ENCODE assay signal across 28 cellular contexts in the genomic region with DNA sequence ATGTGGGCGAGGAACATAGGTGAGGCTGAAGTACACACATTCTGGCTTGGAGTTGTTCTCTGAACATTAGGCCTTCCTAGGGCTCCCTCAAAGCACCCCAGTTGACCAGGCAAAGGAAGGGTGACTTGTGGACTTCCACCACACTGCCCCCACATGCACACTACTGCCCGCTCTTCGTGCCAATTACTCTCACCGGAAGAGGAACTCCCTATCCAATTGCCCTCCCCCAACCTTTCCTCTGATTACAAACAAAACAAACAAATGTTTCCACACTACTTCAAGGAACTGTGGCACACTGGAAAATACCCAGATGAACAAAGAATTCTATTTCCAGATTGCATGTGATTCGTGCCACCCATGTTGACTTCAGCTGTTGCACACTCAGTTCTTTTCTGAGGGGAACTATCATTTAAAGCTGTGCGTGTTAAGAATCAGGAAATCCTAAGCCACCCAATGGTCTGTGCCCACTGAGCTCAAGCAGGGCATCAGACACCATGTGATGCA.
DNase-seq lines count a peak whose midpoint lies in the region; ATAC-seq, FAIRE-seq and TF ChIP-seq lines count a peak whose summit lies in the region.
"Had no signal": no experiment of that assay in that cellular context is flagged by ENCODE, and none has a peak within 500 bp of the region (broad histone marks: within the 10 kb centered on the region; RNA-seq: fewer than 3 reads in every experiment).

No MANE protein-coding gene starts in this region.

- POLR2A ChIA-PET in naive thymus-derived CD8-positive, alpha-beta T cell (lab: Charles Lee), result no interaction called here

- H3K27me3 Mint-ChIP-seq in naive thymus-derived CD8-positive, alpha-beta T cell, result no peaks in the 10 kb centered on the region
- H3K27me3 Mint-ChIP-seq: activated naive CD4-positive, alpha-beta T cell treated with anti-CD3 and anti-CD28 coated beads, Interleukin-2, amount 50 U/mL, for 24 hours; progenitor cell of endocrine pancreas; stimulated activated naive CD8-positive, alpha-beta T cell treated with anti-CD3 and anti-CD28 coated beads, Interleukin-15, Interleukin-2, amounts not matched to agents 100 ng/mL and 50 ng/mL, for 24 hours; type B pancreatic cell had no signal

- H3K9me3 Mint-ChIP-seq in naive thymus-derived CD8-positive, alpha-beta T cell, result peaks cover 7 to 49% (median 30%) of the 10 kb centered on the region in 9 donors
- H3K9me3 Mint-ChIP-seq: type B pancreatic cell had no signal

- H3K4me1 Mint-ChIP-seq in naive thymus-derived CD8-positive, alpha-beta T cell, result no peaks in the 10 kb centered on the region
- H3K4me1 Mint-ChIP-seq: activated naive CD4-positive, alpha-beta T cell treated with anti-CD3 and anti-CD28 coated beads, Interleukin-2, amount 50 U/mL, for 24 hours had no signal

- peak; percentile 63 to 84 (median 74) for ATAC-seq in heart left ventricle
- peak in 3 of 4 donors; percentile 24 to 80 (median 80) for ATAC-seq in pancreas
- ATAC-seq in naive thymus-derived CD8-positive, alpha-beta T cell, result no peak
- no peak for ATAC-seq in HG02973 (IDR thresholded peaks at IDR 0.05; ENCODE audit: unreplicated experiment)
- ATAC-seq: activated T-cell treated with anti-CD3 and anti-CD28 coated beads, Interleukin-2, amount 50 U/mL, for 72 hours had no signal

- H3K4me3 ChIP-seq in heart left ventricle (no peak overlapping the region), left ventricle myocardium inferior (no peak overlapping the region), pancreas (no peak overlapping the region)
- H3K4me3 ChIP-seq: hepatocyte, smooth muscle cell had no signal

- TF ChIP-seq CTCF in heart left ventricle (IDR thresholded peaks at IDR 0.05) (no peak), left ventricle myocardium inferior (IDR thresholded peaks at IDR 0.05; ENCODE audit: borderline replicate concordance) (no peak), pancreas (IDR thresholded peaks at IDR 0.05) (no peak)

- peak overlapping the region in 1 of 12 donors; percentile 12 for H3K27ac ChIP-seq in heart left ventricle
- no peak overlapping the region for H3K27ac ChIP-seq in left ventricle myocardium inferior (replicated peaks)
- H3K27ac ChIP-seq in pancreas, result no peak overlapping the region
- H3K27ac ChIP-seq: hepatocyte had no signal

- FAIRE-seq in pancreas (lab: Jason Lieb, UNC), result no peak
- FAIRE-seq: endometrium, GM18507, RCC 7860 had no signal

- 84 to 87% (median 85%) methylated on average over 6 of the region's 6 CpGs for WGBS in heart left ventricle, 4 donors
- 79% methylated on average over 6 of the region's 6 CpGs for WGBS in pancreas, 2 donors

- H3K9me3 ChIP-seq in heart left ventricle (no peaks in the 10 kb centered on the region), left ventricle myocardium inferior (replicated peaks) (peaks cover 6% of the 10 kb centered on the region), pancreas (no peaks in the 10 kb centered on the region)
- H3K9me3 ChIP-seq: SK-N-SH had no signal

- peak in 3 of 5 donors; percentile 28 to 55 (median 42) for DNase-seq in heart left ventricle
- DNase-seq in left ventricle myocardium inferior, result no peak
- peak; percentile 31 to 41 for DNase-seq in hippocampal formation (lab: John Stamatoyannopoulos, UW)
- peak in 1 of 6 donors; percentile 37 for DNase-seq in pancreas
- DNase-seq in AG08395 (ENCODE audit: low spot score), result no peak
- no peak for DNase-seq in naive thymus-derived CD8-positive, alpha-beta T cell
- no peak for DNase-seq in GM19238 (ENCODE audit: insufficient read length, low spot score)
- DNase-seq: activated CD4-positive, alpha-beta T cell treated with anti-CD3 and anti-CD28 coated beads for 1 hour; activated T-cell treated with anti-CD3 and anti-CD28 coated beads, Interleukin-2, amount 50 U/mL, for 72 hours; H7; mesenchymal stem cell; NCI-H1092 treated with DMSO at 0.1 percent for 48 hours; NCI-H2081; NCI-H446 treated with DMSO at 0.1 percent for 48 hours; SK-N-SH; stimulated activated CD4-positive, alpha-beta T cell treated with anti-CD3 and anti-CD28 coated beads, Interleukin-2, amount 100 ng/mL, for 48 hours; T-helper 9 cell had no signal

- H3K4me3 Mint-ChIP-seq in naive thymus-derived CD8-positive, alpha-beta T cell, result no peak overlapping the region
- H3K4me3 Mint-ChIP-seq: activated naive CD4-positive, alpha-beta T cell treated with anti-CD3 and anti-CD28 coated beads, Interleukin-2, amount 50 U/mL, for 24 hours; activated T-cell treated with anti-CD3 and anti-CD28 coated beads, Interleukin-2, amount 50 U/mL, for 72 hours; nephron; stimulated activated naive CD8-positive, alpha-beta T cell treated with anti-CD3 and anti-CD28 coated beads, Interleukin-15, Interleukin-2, amounts not matched to agents 100 ng/mL and 50 ng/mL, for 24 hours; type B pancreatic cell had no signal

- H3K4me1 ChIP-seq in heart left ventricle, result peaks cover 0 to 3% (median 0%) of the 10 kb centered on the region in 12 donors
- H3K4me1 ChIP-seq in left ventricle myocardium inferior, result no peaks in the 10 kb centered on the region
- no peaks in the 10 kb centered on the region for H3K4me1 ChIP-seq in pancreas

- peaks cover 29 to 48% (median 45%) of the 10 kb centered on the region in 3 donors for H3K36me3 Mint-ChIP-seq in naive thymus-derived CD8-positive, alpha-beta T cell

- H3K36me3 ChIP-seq in heart left ventricle (peaks cover 0 to 15% (median 7%) of the 10 kb centered on the region in 9 donors), left ventricle myocardium inferior (peaks cover 16% of the 10 kb centered on the region), pancreas (no peaks in the 10 kb centered on the region)

- TF ChIP-seq POLR2A in heart left ventricle (IDR thresholded peaks at IDR 0.05), result no peak

- H3K27ac Mint-ChIP-seq in naive thymus-derived CD8-positive, alpha-beta T cell, result no peak overlapping the region
- H3K27ac Mint-ChIP-seq: activated naive CD4-positive, alpha-beta T cell treated with anti-CD3 and anti-CD28 coated beads, Interleukin-2, amount 50 U/mL, for 24 hours; activated T-cell treated with anti-CD3 and anti-CD28 coated beads, Interleukin-2, amount 50 U/mL, for 72 hours; nephron; progenitor cell of endocrine pancreas; stimulated activated naive CD8-positive, alpha-beta T cell treated with anti-CD3 and anti-CD28 coated beads, Interleukin-15, Interleukin-2, amounts not matched to agents 100 ng/mL and 50 ng/mL, for 24 hours; type B pancreatic cell had no signal

- H3K27me3 ChIP-seq in heart left ventricle, result no peaks in the 10 kb centered on the region
- H3K27me3 ChIP-seq in left ventricle myocardium inferior (ENCODE audit: low read depth), result no peaks in the 10 kb centered on the region
- no peaks in the 10 kb centered on the region for H3K27me3 ChIP-seq in pancreas
- H3K27me3 ChIP-seq: hepatocyte had no signal

- intact Hi-C loops in heart left ventricle (cut with DNase I) (no loop called here), left ventricle myocardium inferior (cut with micrococcal nuclease) (no loop called here), pancreas (cut with DNase I) (no loop called here)

Comparison
In these comparisons a context has a peak if more than half of its experiments do, and no peak if none do; other contexts are left out.
1. DNase-seq: peak in heart left ventricle (3 of 5) and hippocampal formation (2 of 2); none in left ventricle myocardium inferior (single experiment), AG08395 (single experiment), naive thymus-derived CD8-positive, alpha-beta T cell (0 of 10) and GM19238 (single experiment).
2. ATAC-seq: peak in heart left ventricle (4 of 4) and pancreas (3 of 4); none in naive thymus-derived CD8-positive, alpha-beta T cell (0 of 2) and HG02973 (single experiment).